15 cellular contexts compared by ENCODE assay signal in genomic region chr2:47039502-47039870, GRCh38.
DNase-seq lines count a peak whose midpoint lies in the region; ATAC-seq, FAIRE-seq and TF ChIP-seq lines count a peak whose summit lies in the region.
"Had no signal": no experiment of that assay in that cellular context is flagged by ENCODE, and none has a peak within 500 bp of the region (broad histone marks: within the 10 kb centered on the region; RNA-seq: fewer than 3 reads in every experiment).

No MANE protein-coding gene starts in this region.

- WGBS in HepG2 (ENCODE audit: low lambda C conversion rate) = 95% methylated on average over 2 of the region's 2 CpGs
- WGBS in right lobe of liver (ENCODE audit: insufficient coverage, low coverage, low lambda C conversion rate, missing lambda C conversion rate) = 81% methylated on average over 2 of the region's 2 CpGs

- H2AFZ ChIP-seq in HepG2 (ENCODE audit: low read length) = no peak overlapping the region

- H3K27ac Mint-ChIP-seq in nephron = peak overlapping the region in 2 of 3 experiments; percentile 23 to 30
- H3K27ac Mint-ChIP-seq: mesothelial cell of epicardium had no signal

- H3K79me2 ChIP-seq in HepG2 (ENCODE audit: insufficient read depth, low read length) = no peaks in the 10 kb centered on the region

- H3K4me1 ChIP-seq in HepG2 (ENCODE audit: insufficient read depth, low read length) = peaks cover 97% of the 10 kb centered on the region
- H3K4me1 ChIP-seq in right lobe of liver = peaks cover 2 to 45% (median 18%) of the 10 kb centered on the region in 4 donors

- POLR2A ChIA-PET in HepG2 (lab: Yijun Ruan, JAX) = no interaction called here

- H3K9ac ChIP-seq in HepG2 (ENCODE audit: insufficient read depth, low read depth, low read length) = peak overlapping the region; percentile 64; the same call in 1 of the 2 replicates

- H3K9me3 ChIP-seq in HepG2 (ENCODE audit: low read length) (no peaks in the 10 kb centered on the region), right lobe of liver (no peaks in the 10 kb centered on the region)

- TF ChIP-seq POLR2A in HepG2 (IDR thresholded peaks at IDR 0.05; ENCODE audit: insufficient read depth in 1 of 2, low read depth in 2 of 2, low read length in 2 of 2) = no peak
- no peak for TF ChIP-seq POLR2A in right lobe of liver (IDR thresholded peaks at IDR 0.05)
- no peak for TF ChIP-seq POLR2A in GM18505 (IDR thresholded peaks at IDR 0.05; ENCODE audit: borderline replicate concordance, extremely low read depth, insufficient read depth, insufficient read length)

- no peaks in the 10 kb centered on the region for H4K20me1 ChIP-seq in HepG2 (ENCODE audit: insufficient read depth, low read length)

- no peak for TF ChIP-seq EP300 in HepG2 (IDR thresholded peaks at IDR 0.05; ENCODE audit: low read depth in 2 of 2, low read length in 2 of 2)
- no peak for TF ChIP-seq EP300 in HepG2 (CRISPR knock-in tag; IDR thresholded peaks at IDR 0.05; ENCODE audit: borderline replicate concordance)

- peaks cover 3% of the 10 kb centered on the region for H3K27me3 Mint-ChIP-seq in nephron (ENCODE audit: low read depth)

- no peaks in the 10 kb centered on the region for H3K9me3 Mint-ChIP-seq in nephron
- H3K9me3 Mint-ChIP-seq: mesothelial cell of epicardium had no signal

- no peak for TF ChIP-seq RAD21 in HepG2 (CRISPR knock-in tag; IDR thresholded peaks at IDR 0.05)

- H3K4me2 ChIP-seq in HepG2 (ENCODE audit: low read depth, low read length) = no peak overlapping the region

- no peaks in the 10 kb centered on the region for H3K36me3 Mint-ChIP-seq in nephron (ENCODE audit: low read depth)

- intact Hi-C loops in HepG2 (cut with micrococcal nuclease; ENCODE audit: unreplicated experiment) = no loop called here
- intact Hi-C loops in right lobe of liver (cut with DNase I) = no loop called here

- TF ChIP-seq CTCF in HepG2 (CRISPR knock-in tag; IDR thresholded peaks at IDR 0.05) (no peak), right lobe of liver (IDR thresholded peaks at IDR 0.05) (no peak), nephron (IDR thresholded peaks at IDR 0.05; ENCODE audit: unreplicated experiment in 3 of 3) (no peak)

- H3K27me3 ChIP-seq in HepG2 (ENCODE audit: control insufficient read depth in 1 of 2, insufficient read depth in 2 of 2, low read length in 2 of 2) = no peaks in the 10 kb centered on the region
- no peaks in the 10 kb centered on the region for H3K27me3 ChIP-seq in right lobe of liver

- H3K4me1 Mint-ChIP-seq in nephron = peaks cover 61% of the 10 kb centered on the region

- CTCF ChIA-PET in HepG2 (lab: Yijun Ruan, JAX; ENCODE audit: low intra/inter-chr PET ratio, low total read pairs) = no interaction called here

- DNase-seq in HepG2 (ENCODE audit: low spot score) (no peak), right lobe of liver (no peak), GDM1 (lab: John Stamatoyannopoulos, UW) (no peak), dermis blood vessel endothelial cell (no peak)
- DNase-seq: activated CD4-positive, alpha-beta T cell treated with anti-CD3 and anti-CD28 coated beads for 1 hour; effector memory CD4-positive, alpha-beta T cell; hippocampal formation; NCI-H1048; NCI-H524; retina had no signal

- peaks cover 1 to 8% of the 10 kb centered on the region in 2 experiments; a peak in 3 of 5 replicates for H3K36me3 ChIP-seq in HepG2 (replicated peaks in 1 of 2; ENCODE audit: control insufficient read depth in 1 of 2, insufficient read depth in 2 of 2, low read length in 2 of 2)
- no peaks in the 10 kb centered on the region for H3K36me3 ChIP-seq in right lobe of liver

- in situ Hi-C loops in HepG2 (cut with HindIII; ENCODE audit: extremely low pct_ligation_motif_present, low pct_unique_long_range_greater_than_20kb) = loop anchor here (5.0 kb wide), 2 partner anchors 33 to 118 kb away; partner anchors contain the start of gene STPG4

- H3K27ac ChIP-seq in HepG2 (ENCODE audit: extremely low read length, insufficient read depth, low read length) (peak overlapping the region; percentile 73), right lobe of liver (peak overlapping the region in 1 of 3 donors; percentile 88), angular gyrus (ENCODE audit: low read depth, low read length) (peak overlapping the region; percentile 76)

- no TSS peak for BruUV-seq in HepG2 (replicated peaks; lab: Mats Ljungman, UMichigan)

- FAIRE-seq in HepG2 (lab: Jason Lieb, UNC) = no peak

- no peak overlapping the region for H3K4me3 Mint-ChIP-seq in nephron
- H3K4me3 Mint-ChIP-seq: mesothelial cell of epicardium had no signal

- ATAC-seq in HepG2 = no peak
- no peak for ATAC-seq in right lobe of liver
- no peak for ATAC-seq in GM18505 (IDR thresholded peaks at IDR 0.05; ENCODE audit: unreplicated experiment)
- ATAC-seq in GM19395 (IDR thresholded peaks at IDR 0.05; ENCODE audit: unreplicated experiment) = no peak

- H3K4me3 ChIP-seq in HepG2 (replicated peaks in 1 of 3; ENCODE audit: insufficient read depth in 1 of 3, low read depth in 2 of 3, low read length in 3 of 3) (no peak overlapping the region), right lobe of liver (no peak overlapping the region)

TF ChIP-seq in HepG2, 621 proteins besides CTCF, POLR2A, EP300 and RAD21 (continues in another document):
- TF ChIP-seq SNAPC2 (CRISPR knock-in tag; IDR thresholded peaks at IDR 0.05) = 0 out of 2 replicates have a peak, but pooled peaks have one; percentile 7
- TF ChIP-seq ZNF878 (CRISPR knock-in tag; IDR thresholded peaks at IDR 0.05) = no peak
- TF ChIP-seq NR2F6 (IDR thresholded peaks at IDR 0.05) = peak; percentile 49
- no peak for TF ChIP-seq NR2F6 (CRISPR knock-in tag; IDR thresholded peaks at IDR 0.05)
- TF ChIP-seq ZBTB4 (CRISPR knock-in tag; IDR thresholded peaks at IDR 0.05; ENCODE audit: borderline replicate concordance) = no peak
- TF ChIP-seq ZNF121 (CRISPR knock-in tag; IDR thresholded peaks at IDR 0.05) = no peak
- TF ChIP-seq RBM22 (optimal IDR thresholded peaks at IDR 0.05; ENCODE audit: low read length) = no peak
- TF ChIP-seq, protein P1, sequence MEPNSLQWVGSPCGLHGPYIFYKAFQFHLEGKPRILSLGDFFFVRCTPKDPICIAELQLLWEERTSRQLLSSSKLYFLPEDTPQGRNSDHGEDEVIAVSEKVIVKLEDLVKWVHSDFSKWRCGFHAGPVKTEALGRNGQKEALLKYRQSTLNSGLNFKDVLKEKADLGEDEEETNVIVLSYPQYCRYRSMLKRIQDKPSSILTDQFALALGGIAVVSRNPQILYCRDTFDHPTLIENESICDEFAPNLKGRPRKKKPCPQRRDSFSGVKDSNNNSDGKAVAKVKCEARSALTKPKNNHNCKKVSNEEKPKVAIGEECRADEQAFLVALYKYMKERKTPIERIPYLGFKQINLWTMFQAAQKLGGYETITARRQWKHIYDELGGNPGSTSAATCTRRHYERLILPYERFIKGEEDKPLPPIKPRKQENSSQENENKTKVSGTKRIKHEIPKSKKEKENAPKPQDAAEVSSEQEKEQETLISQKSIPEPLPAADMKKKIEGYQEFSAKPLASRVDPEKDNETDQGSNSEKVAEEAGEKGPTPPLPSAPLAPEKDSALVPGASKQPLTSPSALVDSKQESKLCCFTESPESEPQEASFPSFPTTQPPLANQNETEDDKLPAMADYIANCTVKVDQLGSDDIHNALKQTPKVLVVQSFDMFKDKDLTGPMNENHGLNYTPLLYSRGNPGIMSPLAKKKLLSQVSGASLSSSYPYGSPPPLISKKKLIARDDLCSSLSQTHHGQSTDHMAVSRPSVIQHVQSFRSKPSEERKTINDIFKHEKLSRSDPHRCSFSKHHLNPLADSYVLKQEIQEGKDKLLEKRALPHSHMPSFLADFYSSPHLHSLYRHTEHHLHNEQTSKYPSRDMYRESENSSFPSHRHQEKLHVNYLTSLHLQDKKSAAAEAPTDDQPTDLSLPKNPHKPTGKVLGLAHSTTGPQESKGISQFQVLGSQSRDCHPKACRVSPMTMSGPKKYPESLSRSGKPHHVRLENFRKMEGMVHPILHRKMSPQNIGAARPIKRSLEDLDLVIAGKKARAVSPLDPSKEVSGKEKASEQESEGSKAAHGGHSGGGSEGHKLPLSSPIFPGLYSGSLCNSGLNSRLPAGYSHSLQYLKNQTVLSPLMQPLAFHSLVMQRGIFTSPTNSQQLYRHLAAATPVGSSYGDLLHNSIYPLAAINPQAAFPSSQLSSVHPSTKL (CRISPR knock-in tag; IDR thresholded peaks at IDR 0.05) = 0 out of 2 replicates have a peak, but pooled peaks have one; percentile 51
- TF ChIP-seq ZNF841 (CRISPR knock-in tag; IDR thresholded peaks at IDR 0.05; ENCODE audit: borderline replicate concordance) = no peak
- TF ChIP-seq LCORL (IDR thresholded peaks at IDR 0.05) = no peak
- TF ChIP-seq LCORL (CRISPR knock-in tag; IDR thresholded peaks at IDR 0.05) = 0 out of 2 replicates have a peak, but pooled peaks have one; percentile 19
- TF ChIP-seq SOX5 (CRISPR knock-in tag; IDR thresholded peaks at IDR 0.05; ENCODE audit: borderline replicate concordance) = no peak
- TF ChIP-seq HDAC2 (CRISPR knock-in tag; IDR thresholded peaks at IDR 0.05) = peak; percentile 20; the same call in 1 of the 2 replicates
- no peak for TF ChIP-seq ZNF768 (CRISPR knock-in tag; IDR thresholded peaks at IDR 0.05)
- TF ChIP-seq KDM2A (CRISPR knock-in tag; IDR thresholded peaks at IDR 0.05; ENCODE audit: borderline replicate concordance, low read depth) = no peak
- TF ChIP-seq ZNF678 (CRISPR knock-in tag; IDR thresholded peaks at IDR 0.05) = no peak
- no peak for TF ChIP-seq ZNF792 (CRISPR knock-in tag; IDR thresholded peaks at IDR 0.05)
